1 cellular context compared by ENCODE assay signal in genomic region chr5:131263648-131264452, GRCh38.
A peak's percentile ranks its signal among the peaks of the same experiment; 100 is the strongest.
TF ChIP-seq lines count a peak whose summit lies in the region.

TSS of gene CDC42SE2 (plus strand) at chr5:131264053. CDS start at chr5:131359494, 95,441 bp downstream.

TF ChIP-seq in WTC11, 78 proteins besides CTCF, POLR2A, EP300 and RAD21 (continued from another document and continues in another):
- no peak for TF ChIP-seq RELA (CRISPR knock-in tag; IDR thresholded peaks at IDR 0.05; ENCODE audit: borderline replicate concordance)
- TF ChIP-seq, protein P1, sequence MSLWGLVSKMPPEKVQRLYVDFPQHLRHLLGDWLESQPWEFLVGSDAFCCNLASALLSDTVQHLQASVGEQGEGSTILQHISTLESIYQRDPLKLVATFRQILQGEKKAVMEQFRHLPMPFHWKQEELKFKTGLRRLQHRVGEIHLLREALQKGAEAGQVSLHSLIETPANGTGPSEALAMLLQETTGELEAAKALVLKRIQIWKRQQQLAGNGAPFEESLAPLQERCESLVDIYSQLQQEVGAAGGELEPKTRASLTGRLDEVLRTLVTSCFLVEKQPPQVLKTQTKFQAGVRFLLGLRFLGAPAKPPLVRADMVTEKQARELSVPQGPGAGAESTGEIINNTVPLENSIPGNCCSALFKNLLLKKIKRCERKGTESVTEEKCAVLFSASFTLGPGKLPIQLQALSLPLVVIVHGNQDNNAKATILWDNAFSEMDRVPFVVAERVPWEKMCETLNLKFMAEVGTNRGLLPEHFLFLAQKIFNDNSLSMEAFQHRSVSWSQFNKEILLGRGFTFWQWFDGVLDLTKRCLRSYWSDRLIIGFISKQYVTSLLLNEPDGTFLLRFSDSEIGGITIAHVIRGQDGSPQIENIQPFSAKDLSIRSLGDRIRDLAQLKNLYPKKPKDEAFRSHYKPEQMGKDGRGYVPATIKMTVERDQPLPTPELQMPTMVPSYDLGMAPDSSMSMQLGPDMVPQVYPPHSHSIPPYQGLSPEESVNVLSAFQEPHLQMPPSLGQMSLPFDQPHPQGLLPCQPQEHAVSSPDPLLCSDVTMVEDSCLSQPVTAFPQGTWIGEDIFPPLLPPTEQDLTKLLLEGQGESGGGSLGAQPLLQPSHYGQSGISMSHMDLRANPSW (CRISPR knock-in tag; conservative IDR thresholded peaks at IDR 0.05; ENCODE audit: low read depth) = no peak
- TF ChIP-seq, protein P2, sequence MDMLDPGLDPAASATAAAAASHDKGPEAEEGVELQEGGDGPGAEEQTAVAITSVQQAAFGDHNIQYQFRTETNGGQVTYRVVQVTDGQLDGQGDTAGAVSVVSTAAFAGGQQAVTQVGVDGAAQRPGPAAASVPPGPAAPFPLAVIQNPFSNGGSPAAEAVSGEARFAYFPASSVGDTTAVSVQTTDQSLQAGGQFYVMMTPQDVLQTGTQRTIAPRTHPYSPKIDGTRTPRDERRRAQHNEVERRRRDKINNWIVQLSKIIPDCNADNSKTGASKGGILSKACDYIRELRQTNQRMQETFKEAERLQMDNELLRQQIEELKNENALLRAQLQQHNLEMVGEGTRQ (CRISPR knock-in tag; IDR thresholded peaks at IDR 0.05) = no peak
- no peak for TF ChIP-seq ZNF281 (CRISPR knock-in tag; IDR thresholded peaks at IDR 0.05)
- TF ChIP-seq ZNF423 (CRISPR knock-in tag; IDR thresholded peaks at IDR 0.05) = no peak
- TF ChIP-seq NFATC4 (CRISPR knock-in tag; IDR thresholded peaks at IDR 0.05) = no peak
- TF ChIP-seq, protein P3, sequence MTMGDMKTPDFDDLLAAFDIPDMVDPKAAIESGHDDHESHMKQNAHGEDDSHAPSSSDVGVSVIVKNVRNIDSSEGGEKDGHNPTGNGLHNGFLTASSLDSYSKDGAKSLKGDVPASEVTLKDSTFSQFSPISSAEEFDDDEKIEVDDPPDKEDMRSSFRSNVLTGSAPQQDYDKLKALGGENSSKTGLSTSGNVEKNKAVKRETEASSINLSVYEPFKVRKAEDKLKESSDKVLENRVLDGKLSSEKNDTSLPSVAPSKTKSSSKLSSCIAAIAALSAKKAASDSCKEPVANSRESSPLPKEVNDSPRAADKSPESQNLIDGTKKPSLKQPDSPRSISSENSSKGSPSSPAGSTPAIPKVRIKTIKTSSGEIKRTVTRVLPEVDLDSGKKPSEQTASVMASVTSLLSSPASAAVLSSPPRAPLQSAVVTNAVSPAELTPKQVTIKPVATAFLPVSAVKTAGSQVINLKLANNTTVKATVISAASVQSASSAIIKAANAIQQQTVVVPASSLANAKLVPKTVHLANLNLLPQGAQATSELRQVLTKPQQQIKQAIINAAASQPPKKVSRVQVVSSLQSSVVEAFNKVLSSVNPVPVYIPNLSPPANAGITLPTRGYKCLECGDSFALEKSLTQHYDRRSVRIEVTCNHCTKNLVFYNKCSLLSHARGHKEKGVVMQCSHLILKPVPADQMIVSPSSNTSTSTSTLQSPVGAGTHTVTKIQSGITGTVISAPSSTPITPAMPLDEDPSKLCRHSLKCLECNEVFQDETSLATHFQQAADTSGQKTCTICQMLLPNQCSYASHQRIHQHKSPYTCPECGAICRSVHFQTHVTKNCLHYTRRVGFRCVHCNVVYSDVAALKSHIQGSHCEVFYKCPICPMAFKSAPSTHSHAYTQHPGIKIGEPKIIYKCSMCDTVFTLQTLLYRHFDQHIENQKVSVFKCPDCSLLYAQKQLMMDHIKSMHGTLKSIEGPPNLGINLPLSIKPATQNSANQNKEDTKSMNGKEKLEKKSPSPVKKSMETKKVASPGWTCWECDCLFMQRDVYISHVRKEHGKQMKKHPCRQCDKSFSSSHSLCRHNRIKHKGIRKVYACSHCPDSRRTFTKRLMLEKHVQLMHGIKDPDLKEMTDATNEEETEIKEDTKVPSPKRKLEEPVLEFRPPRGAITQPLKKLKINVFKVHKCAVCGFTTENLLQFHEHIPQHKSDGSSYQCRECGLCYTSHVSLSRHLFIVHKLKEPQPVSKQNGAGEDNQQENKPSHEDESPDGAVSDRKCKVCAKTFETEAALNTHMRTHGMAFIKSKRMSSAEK (CRISPR knock-in tag; IDR thresholded peaks at IDR 0.05; ENCODE audit: borderline replicate concordance) = no peak
- TF ChIP-seq IRF2 (CRISPR knock-in tag; IDR thresholded peaks at IDR 0.05; ENCODE audit: borderline replicate concordance, low read depth) = no peak
- TF ChIP-seq TP53 (CRISPR knock-in tag; IDR thresholded peaks at IDR 0.05) = no peak
- no peak for TF ChIP-seq SMAD4 (CRISPR knock-in tag; IDR thresholded peaks at IDR 0.05)
- peak; percentile 61; the same call in 1 of the 2 replicates for TF ChIP-seq CREM (CRISPR knock-in tag; IDR thresholded peaks at IDR 0.05)
- TF ChIP-seq NR2C2 (CRISPR knock-in tag; IDR thresholded peaks at IDR 0.05) = no peak
- no peak for TF ChIP-seq GRHL2 (CRISPR knock-in tag; IDR thresholded peaks at IDR 0.05; ENCODE audit: insufficient replicate concordance, severe bottlenecking)
- TF ChIP-seq ZNF263 (CRISPR knock-in tag; IDR thresholded peaks at IDR 0.05; ENCODE audit: low read depth) = no peak
- TF ChIP-seq KAT7 (CRISPR knock-in tag; IDR thresholded peaks at IDR 0.05; ENCODE audit: borderline replicate concordance) = peak; percentile 55; the same call in 1 of the 2 replicates
- no peak for TF ChIP-seq RORB (CRISPR knock-in tag; IDR thresholded peaks at IDR 0.05)
- TF ChIP-seq, protein P4, sequence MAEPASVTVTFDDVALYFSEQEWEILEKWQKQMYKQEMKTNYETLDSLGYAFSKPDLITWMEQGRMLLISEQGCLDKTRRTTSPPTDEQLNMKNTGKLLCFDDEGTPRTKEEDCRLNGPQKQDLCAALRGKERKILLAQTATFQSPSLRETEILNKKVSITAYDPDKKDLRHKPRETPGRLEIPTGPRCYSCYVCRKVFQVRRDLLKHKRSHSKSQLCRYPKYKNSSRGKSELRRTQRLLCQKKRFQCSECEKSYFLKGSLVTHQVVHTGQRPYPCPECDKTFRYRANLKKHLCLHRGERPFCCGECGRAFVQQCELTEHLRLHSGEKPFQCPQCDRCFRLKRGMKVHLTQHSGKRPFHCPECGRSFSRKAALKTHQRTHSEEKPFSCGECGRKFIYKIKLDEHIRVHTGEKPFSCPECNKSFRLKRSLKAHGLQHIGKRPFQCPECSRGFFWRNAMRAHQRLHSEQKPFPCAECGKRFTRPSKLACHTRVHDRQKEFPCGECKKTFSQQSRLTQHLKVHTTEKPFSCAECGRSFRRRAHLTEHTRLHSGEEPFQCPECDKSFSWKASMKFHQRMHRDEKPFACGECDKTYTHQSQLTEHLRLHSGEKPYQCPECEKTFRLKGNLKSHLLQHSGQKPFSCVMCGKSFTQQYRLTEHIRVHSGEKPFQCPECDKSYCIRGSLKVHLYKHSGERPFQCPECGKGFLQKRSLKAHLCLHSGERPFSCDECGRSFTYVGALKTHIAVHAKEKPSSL (CRISPR knock-in tag; conservative IDR thresholded peaks at IDR 0.05) = no peak
- peak; percentile 68 for TF ChIP-seq FOXP4 (CRISPR knock-in tag; IDR thresholded peaks at IDR 0.05)
- TF ChIP-seq EMX1 (CRISPR knock-in tag; IDR thresholded peaks at IDR 0.05) = no peak
- no peak for TF ChIP-seq HMGA2 (CRISPR knock-in tag; IDR thresholded peaks at IDR 0.05)
- TF ChIP-seq, protein P5, sequence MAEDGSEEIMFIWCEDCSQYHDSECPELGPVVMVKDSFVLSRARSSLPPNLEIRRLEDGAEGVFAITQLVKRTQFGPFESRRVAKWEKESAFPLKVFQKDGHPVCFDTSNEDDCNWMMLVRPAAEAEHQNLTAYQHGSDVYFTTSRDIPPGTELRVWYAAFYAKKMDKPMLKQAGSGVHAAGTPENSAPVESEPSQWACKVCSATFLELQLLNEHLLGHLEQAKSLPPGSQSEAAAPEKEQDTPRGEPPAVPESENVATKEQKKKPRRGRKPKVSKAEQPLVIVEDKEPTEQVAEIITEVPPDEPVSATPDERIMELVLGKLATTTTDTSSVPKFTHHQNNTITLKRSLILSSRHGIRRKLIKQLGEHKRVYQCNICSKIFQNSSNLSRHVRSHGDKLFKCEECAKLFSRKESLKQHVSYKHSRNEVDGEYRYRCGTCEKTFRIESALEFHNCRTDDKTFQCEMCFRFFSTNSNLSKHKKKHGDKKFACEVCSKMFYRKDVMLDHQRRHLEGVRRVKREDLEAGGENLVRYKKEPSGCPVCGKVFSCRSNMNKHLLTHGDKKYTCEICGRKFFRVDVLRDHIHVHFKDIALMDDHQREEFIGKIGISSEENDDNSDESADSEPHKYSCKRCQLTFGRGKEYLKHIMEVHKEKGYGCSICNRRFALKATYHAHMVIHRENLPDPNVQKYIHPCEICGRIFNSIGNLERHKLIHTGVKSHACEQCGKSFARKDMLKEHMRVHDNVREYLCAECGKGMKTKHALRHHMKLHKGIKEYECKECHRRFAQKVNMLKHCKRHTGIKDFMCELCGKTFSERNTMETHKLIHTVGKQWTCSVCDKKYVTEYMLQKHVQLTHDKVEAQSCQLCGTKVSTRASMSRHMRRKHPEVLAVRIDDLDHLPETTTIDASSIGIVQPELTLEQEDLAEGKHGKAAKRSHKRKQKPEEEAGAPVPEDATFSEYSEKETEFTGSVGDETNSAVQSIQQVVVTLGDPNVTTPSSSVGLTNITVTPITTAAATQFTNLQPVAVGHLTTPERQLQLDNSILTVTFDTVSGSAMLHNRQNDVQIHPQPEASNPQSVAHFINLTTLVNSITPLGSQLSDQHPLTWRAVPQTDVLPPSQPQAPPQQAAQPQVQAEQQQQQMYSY (CRISPR knock-in tag; IDR thresholded peaks at IDR 0.05) = peak; percentile 13; the same call in 1 of the 2 replicates
- no peak for TF ChIP-seq ZSCAN18 (CRISPR knock-in tag; IDR thresholded peaks at IDR 0.05)
- TF ChIP-seq FOXP1 (CRISPR knock-in tag; IDR thresholded peaks at IDR 0.05; ENCODE audit: borderline replicate concordance) = peak; percentile 68
- TF ChIP-seq ATF1 (CRISPR knock-in tag; IDR thresholded peaks at IDR 0.05) = no peak
- TF ChIP-seq NR3C1 (CRISPR knock-in tag; conservative IDR thresholded peaks at IDR 0.05; ENCODE audit: low read depth) = no peak
- TF ChIP-seq CBFB (CRISPR knock-in tag; IDR thresholded peaks at IDR 0.05; ENCODE audit: low read depth) = no peak
- TF ChIP-seq, protein P6, sequence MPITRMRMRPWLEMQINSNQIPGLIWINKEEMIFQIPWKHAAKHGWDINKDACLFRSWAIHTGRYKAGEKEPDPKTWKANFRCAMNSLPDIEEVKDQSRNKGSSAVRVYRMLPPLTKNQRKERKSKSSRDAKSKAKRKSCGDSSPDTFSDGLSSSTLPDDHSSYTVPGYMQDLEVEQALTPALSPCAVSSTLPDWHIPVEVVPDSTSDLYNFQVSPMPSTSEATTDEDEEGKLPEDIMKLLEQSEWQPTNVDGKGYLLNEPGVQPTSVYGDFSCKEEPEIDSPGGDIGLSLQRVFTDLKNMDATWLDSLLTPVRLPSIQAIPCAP (CRISPR knock-in tag; IDR thresholded peaks at IDR 0.05) = no peak
- TF ChIP-seq, protein P7, sequence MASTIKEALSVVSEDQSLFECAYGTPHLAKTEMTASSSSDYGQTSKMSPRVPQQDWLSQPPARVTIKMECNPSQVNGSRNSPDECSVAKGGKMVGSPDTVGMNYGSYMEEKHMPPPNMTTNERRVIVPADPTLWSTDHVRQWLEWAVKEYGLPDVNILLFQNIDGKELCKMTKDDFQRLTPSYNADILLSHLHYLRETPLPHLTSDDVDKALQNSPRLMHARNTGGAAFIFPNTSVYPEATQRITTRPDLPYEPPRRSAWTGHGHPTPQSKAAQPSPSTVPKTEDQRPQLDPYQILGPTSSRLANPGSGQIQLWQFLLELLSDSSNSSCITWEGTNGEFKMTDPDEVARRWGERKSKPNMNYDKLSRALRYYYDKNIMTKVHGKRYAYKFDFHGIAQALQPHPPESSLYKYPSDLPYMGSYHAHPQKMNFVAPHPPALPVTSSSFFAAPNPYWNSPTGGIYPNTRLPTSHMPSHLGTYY (CRISPR knock-in tag; IDR thresholded peaks at IDR 0.05) = no peak
